26 cellular contexts compared by ENCODE assay signal in the genomic region with DNA sequence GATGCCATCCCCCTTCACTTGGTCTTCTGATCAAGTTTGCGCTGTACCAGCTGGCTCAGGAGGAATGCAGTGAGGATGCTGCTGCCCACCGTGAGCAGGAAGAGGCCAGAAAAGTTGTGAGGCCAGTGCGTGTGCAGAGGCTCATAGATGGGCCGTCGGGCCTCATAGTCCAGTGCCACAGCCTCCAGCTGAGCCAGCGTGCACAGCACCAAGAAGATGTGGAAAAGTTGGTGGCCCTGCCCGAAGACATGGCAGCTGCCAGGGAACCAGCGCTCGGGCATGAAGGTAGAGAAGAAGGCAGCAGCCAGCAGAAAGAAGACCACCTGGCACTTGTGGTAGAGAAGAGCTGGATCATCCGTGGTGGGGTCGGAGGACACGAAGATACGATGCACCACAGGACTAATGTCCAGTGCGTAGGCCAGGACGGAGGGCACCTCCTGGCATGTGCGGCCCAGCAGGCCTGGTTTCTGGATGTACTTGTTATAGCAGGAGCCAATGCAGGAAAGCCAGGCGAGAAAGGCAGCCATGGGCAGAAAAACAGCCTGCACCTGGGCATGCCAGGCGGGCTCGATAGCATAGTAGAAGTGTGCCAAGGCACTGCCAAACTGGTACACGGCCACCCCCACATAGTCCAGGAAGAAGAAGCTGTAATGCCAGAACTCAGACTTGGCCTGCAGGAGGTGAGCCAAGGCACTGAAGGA. TPM values are rescaled to one million over a fixed set of nuclear protein-coding genes. Genes with fewer than 3 reads are reported as not detected.
DNase-seq lines count a peak whose midpoint lies in the region; ATAC-seq, FAIRE-seq and TF ChIP-seq lines count a peak whose summit lies in the region.
"Had no signal": no experiment of that assay in that cellular context is flagged by ENCODE, and none has a peak within 500 bp of the region (broad histone marks: within the 10 kb centered on the region; RNA-seq: fewer than 3 reads in every experiment).

No MANE protein-coding gene starts in this region.

- H3K9ac ChIP-seq in HepG2 (ENCODE audit: insufficient read depth, low read depth, low read length), result no peak overlapping the region

- H3K36me3 ChIP-seq in HepG2 (replicated peaks in 1 of 2; ENCODE audit: control insufficient read depth in 1 of 2, insufficient read depth in 2 of 2, low read length in 2 of 2) (peaks cover 8 to 15% of the 10 kb centered on the region in 2 experiments; a peak in 4 of 5 replicates), right lobe of liver (no peaks in the 10 kb centered on the region)
- H3K36me3 ChIP-seq: ovary had no signal

- intact Hi-C loops in HepG2 (cut with micrococcal nuclease; ENCODE audit: unreplicated experiment), result no loop called here
- intact Hi-C loops in right lobe of liver (cut with DNase I), result no loop called here

- H3K79me2 ChIP-seq in HepG2 (ENCODE audit: insufficient read depth, low read length), result peaks cover 12% of the 10 kb centered on the region

- no peaks in the 10 kb centered on the region for H4K20me1 ChIP-seq in HepG2 (ENCODE audit: insufficient read depth, low read length)

- in situ Hi-C loops in HepG2 (cut with HindIII; ENCODE audit: extremely low pct_ligation_motif_present, low pct_unique_long_range_greater_than_20kb), result no loop called here

- no peak for TF ChIP-seq EP300 in HepG2 (IDR thresholded peaks at IDR 0.05; ENCODE audit: low read depth in 2 of 2, low read length in 2 of 2)
- TF ChIP-seq EP300 in HepG2 (CRISPR knock-in tag; IDR thresholded peaks at IDR 0.05; ENCODE audit: borderline replicate concordance), result no peak

- TF ChIP-seq RAD21 in HepG2 (CRISPR knock-in tag; IDR thresholded peaks at IDR 0.05), result no peak

- H3K27me3 ChIP-seq in HepG2 (ENCODE audit: control insufficient read depth in 1 of 2, insufficient read depth in 2 of 2, low read length in 2 of 2) (no peaks in the 10 kb centered on the region; a peak in 1 of 5 replicates), right lobe of liver (no peaks in the 10 kb centered on the region)
- H3K27me3 ChIP-seq: ovary had no signal

- 0 out of 4 replicates have a peak, but pooled peaks of 1 of the 2 experiments have one; percentile 1 for TF ChIP-seq POLR2A in HepG2 (IDR thresholded peaks at IDR 0.05; ENCODE audit: insufficient read depth in 1 of 2, low read depth in 2 of 2, low read length in 2 of 2)
- TF ChIP-seq POLR2A in right lobe of liver (IDR thresholded peaks at IDR 0.05), result no peak

- no peak overlapping the region for H3K4me2 ChIP-seq in HepG2 (ENCODE audit: low read depth, low read length)
- H3K4me2 ChIP-seq: A549, smooth muscle cell had no signal

- no peak for FAIRE-seq in HepG2 (lab: Jason Lieb, UNC)
- FAIRE-seq: A549, H1 had no signal

- no peak for DNase-seq in HepG2 (ENCODE audit: low spot score)
- DNase-seq in right lobe of liver, result no peak
- DNase-seq in mesenteric fat pad (ENCODE audit: low spot score), result peak; percentile 82
- peak; percentile 38 for DNase-seq in ureter (ENCODE audit: low spot score)
- DNase-seq: activated CD4-positive, alpha-beta memory T cell treated with anti-CD3 and anti-CD28 coated beads for 36 hours; activated CD4-positive, CD25-positive, alpha-beta regulatory T cell treated with anti-CD3 and anti-CD28 coated beads, Interleukin-2, amount 50 U/mL, for 72 hours; activated gamma-delta T cell; activated T-cell treated with anti-CD3 and anti-CD28 coated beads, Interleukin-2, amount 50 U/mL, for 24 hours; AML-193; DMS153; naive B cell; NCI-H1694; NCI-H510A; OCI-M1; ovary; retina; stimulated activated CD4-positive, alpha-beta T cell treated with anti-CD3 and anti-CD28 coated beads, Interleukin-1b, Interleukin-23, amount 100 ng/mL, for 48 hours; T-helper 17 cell; trophoblast cell had no signal

- no TSS peak for BruUV-seq in HepG2 (replicated peaks; lab: Mats Ljungman, UMichigan)

- ATAC-seq in HepG2 (no peak), right lobe of liver (no peak), GM18517 (IDR thresholded peaks at IDR 0.05; ENCODE audit: unreplicated experiment) (no peak), GM21515 (IDR thresholded peaks at IDR 0.05; ENCODE audit: unreplicated experiment) (no peak)
- ATAC-seq: A549, left lobe of liver, SK-N-SH treated with all-trans-retinoic acid at 6 μM for 48 hours, T-helper 17 cell had no signal

- no peaks in the 10 kb centered on the region for H3K9me3 ChIP-seq in HepG2 (ENCODE audit: low read length)
- H3K9me3 ChIP-seq in right lobe of liver, result no peaks in the 10 kb centered on the region
- H3K9me3 ChIP-seq: A549, ovary had no signal

- H3K4me1 ChIP-seq in HepG2 (ENCODE audit: insufficient read depth, low read length), result peaks cover 66% of the 10 kb centered on the region
- H3K4me1 ChIP-seq in right lobe of liver, result peaks cover 0 to 24% (median 11%) of the 10 kb centered on the region in 4 donors

- WGBS in HepG2 (ENCODE audit: low lambda C conversion rate), result 98% methylated on average over 20 of the region's 20 CpGs
- 91% methylated on average over 14 of the region's 20 CpGs for WGBS in right lobe of liver (ENCODE audit: insufficient coverage, low coverage, low lambda C conversion rate, missing lambda C conversion rate)

- H3K4me3 ChIP-seq in HepG2 (replicated peaks in 1 of 3; ENCODE audit: insufficient read depth in 1 of 3, low read depth in 2 of 3, low read length in 3 of 3) (no peak overlapping the region), right lobe of liver (no peak overlapping the region)
- H3K4me3 ChIP-seq: A549, ovary, smooth muscle cell had no signal

- H3K27ac ChIP-seq in HepG2 (ENCODE audit: extremely low read length, insufficient read depth, low read length) (peak overlapping the region; percentile 87), right lobe of liver (no peak overlapping the region)
- H3K27ac ChIP-seq: A549, ovary had no signal

- CTCF ChIA-PET in HepG2 (lab: Yijun Ruan, JAX; ENCODE audit: low intra/inter-chr PET ratio, low total read pairs), result no interaction called here

- POLR2A ChIA-PET in HepG2 (lab: Yijun Ruan, JAX), result interaction anchor here (5.4 kb wide), 1 partner anchor 12 kb away, joined by 32 read pairs; a partner anchor contains a TSS

- no peak overlapping the region for H2AFZ ChIP-seq in HepG2 (ENCODE audit: low read length)

- TF ChIP-seq CTCF in HepG2 (CRISPR knock-in tag; IDR thresholded peaks at IDR 0.05), result no peak
- no peak for TF ChIP-seq CTCF in right lobe of liver (IDR thresholded peaks at IDR 0.05)

RNA-seq across cellular contexts. Expression of a gene that starts 3.7 kb away (rescaled TPM):
- total RNA-seq in HepG2 (2016; rRNA removed; fragmentation: Illumina TruSeq; extraction: Trizol) (12.3 and 12.8 TPM in 2 replicates), right lobe of liver (under 1 TPM in 2 of 6 experiments, not detected in 4; 0.43 to 0.56 TPM), mesenteric fat pad (not detected), ureter (0.91 TPM)
- total RNA-seq in HepG2 (2016; cell fraction: cytosol; rRNA removed; fragmentation: Illumina TruSeq; extraction: Trizol; ENCODE audit: low read depth), result 5.7 TPM in 2 replicates
- 12.6 and 14.1 TPM in 2 replicates for total RNA-seq in HepG2 (2016; cell fraction: insoluble cytoplasmic fraction; rRNA removed; fragmentation: Illumina TruSeq; extraction: Trizol)
- 10.9 and 11.6 TPM in 2 replicates for total RNA-seq in HepG2 (2016; cell fraction: membrane; rRNA removed; fragmentation: Illumina TruSeq; extraction: Trizol)
- total RNA-seq in HepG2 (2016; cell fraction: nucleus; rRNA removed; fragmentation: Illumina TruSeq; extraction: Trizol), result 10.2 and 12.0 TPM in 2 replicates
- polyA plus RNA-seq in HepG2 (2011; rRNA removed), result 2.4 and 3.8 TPM in 2 replicates
- 2.0 and 2.5 TPM in 2 replicates for polyA plus RNA-seq in HepG2 (2011; cell fraction: cytosol; rRNA removed)
- polyA plus RNA-seq in HepG2 (2011; cell fraction: nucleus; rRNA removed), result 2.3 TPM in 2 replicates
- polyA plus RNA-seq in HepG2 (2012), result 1.4 and 2.3 TPM in 2 replicates
- 2.5 and 3.0 TPM in 2 replicates for polyA plus RNA-seq in HepG2 (2016; cell fraction: cytosol; fragmentation: Illumina TruSeq; extraction: Trizol; ENCODE audit: low read depth)
- 12.7 and 13.5 TPM in 2 replicates for polyA plus RNA-seq in HepG2 (2016; cell fraction: insoluble cytoplasmic fraction; fragmentation: Illumina TruSeq; extraction: Trizol; ENCODE audit: low read depth)
- 4.7 and 4.8 TPM in 2 replicates for polyA plus RNA-seq in HepG2 (2016; cell fraction: membrane; fragmentation: Illumina TruSeq; extraction: Trizol; ENCODE audit: low read depth)
- 7.1 and 8.3 TPM in 2 replicates for polyA plus RNA-seq in HepG2 (2016; cell fraction: nucleus; fragmentation: Illumina TruSeq; extraction: Trizol; ENCODE audit: insufficient read depth, low read depth)
- polyA minus RNA-seq in HepG2 (2011; rRNA and poly(A)+ RNA removed; ENCODE audit: low replicate concordance), result 4.6 and 20.8 TPM in 2 replicates
- polyA minus RNA-seq in HepG2 (2011; cell fraction: cytosol; rRNA and poly(A)+ RNA removed), result 2.7 and 3.9 TPM in 2 replicates
- polyA minus RNA-seq in HepG2 (2011; cell fraction: nucleus; rRNA and poly(A)+ RNA removed), result 5.7 and 7.3 TPM in 2 replicates
- total RNA-seq: left lobe of liver had no signal

RNA-seq across cellular contexts. Expression of a gene that starts 12.6 kb away (rescaled TPM):
- total RNA-seq in HepG2 (2016; rRNA removed; fragmentation: Illumina TruSeq; extraction: Trizol), result 6.0 and 13.2 TPM in 2 replicates
- total RNA-seq in HepG2 (2016; cell fraction: cytosol; rRNA removed; fragmentation: Illumina TruSeq; extraction: Trizol; ENCODE audit: low read depth), result 4.1 and 4.7 TPM in 2 replicates
- total RNA-seq in HepG2 (2016; cell fraction: insoluble cytoplasmic fraction; rRNA removed; fragmentation: Illumina TruSeq; extraction: Trizol), result 6.2 and 13.0 TPM in 2 replicates
- 10.2 and 10.4 TPM in 2 replicates for total RNA-seq in HepG2 (2016; cell fraction: membrane; rRNA removed; fragmentation: Illumina TruSeq; extraction: Trizol)
- 8.2 and 9.4 TPM in 2 replicates for total RNA-seq in HepG2 (2016; cell fraction: nucleus; rRNA removed; fragmentation: Illumina TruSeq; extraction: Trizol)
- polyA plus RNA-seq in HepG2 (2011; rRNA removed), result 16.6 and 20.2 TPM in 2 replicates
- polyA plus RNA-seq in HepG2 (2011; cell fraction: cytosol; rRNA removed), result 19.1 and 22.5 TPM in 2 replicates
- polyA plus RNA-seq in HepG2 (2011; cell fraction: nucleus; rRNA removed), result 17.0 and 18.5 TPM in 2 replicates
- polyA plus RNA-seq in HepG2 (2012), result 13.9 and 14.2 TPM in 2 replicates
- polyA plus RNA-seq in HepG2 (2016; cell fraction: cytosol; fragmentation: Illumina TruSeq; extraction: Trizol; ENCODE audit: low read depth), result 2.4 TPM in 2 replicates
- 4.5 and 5.3 TPM in 2 replicates for polyA plus RNA-seq in HepG2 (2016; cell fraction: insoluble cytoplasmic fraction; fragmentation: Illumina TruSeq; extraction: Trizol; ENCODE audit: low read depth)
- polyA plus RNA-seq in HepG2 (2016; cell fraction: membrane; fragmentation: Illumina TruSeq; extraction: Trizol; ENCODE audit: low read depth), result 5.2 and 5.6 TPM in 2 replicates
- 19.6 and 20.2 TPM in 2 replicates for polyA plus RNA-seq in HepG2 (2016; cell fraction: nucleus; fragmentation: Illumina TruSeq; extraction: Trizol; ENCODE audit: insufficient read depth, low read depth)
- 21.8 and 127 TPM in 2 replicates for polyA minus RNA-seq in HepG2 (2011; rRNA and poly(A)+ RNA removed; ENCODE audit: low replicate concordance)
- 28.0 and 29.7 TPM in 2 replicates for polyA minus RNA-seq in HepG2 (2011; cell fraction: cytosol; rRNA and poly(A)+ RNA removed)
- 6.8 and 10.7 TPM in 2 replicates for polyA minus RNA-seq in HepG2 (2011; cell fraction: nucleus; rRNA and poly(A)+ RNA removed)
- 1 to 10 TPM in 5 of 6 experiments, under 1 TPM in 1; 0.74 to 4.8 (median 2.4) TPM for total RNA-seq in right lobe of liver
- 7.2 TPM for total RNA-seq in mesenteric fat pad
- total RNA-seq in ureter, result 60.8 TPM

RNA-seq across cellular contexts. Expression of a gene that starts 43.2 kb away (rescaled TPM):
- total RNA-seq in HepG2 (2016; rRNA removed; fragmentation: Illumina TruSeq; extraction: Trizol), result 38.0 and 47.5 TPM in 2 replicates
- total RNA-seq in HepG2 (2016; cell fraction: cytosol; rRNA removed; fragmentation: Illumina TruSeq; extraction: Trizol; ENCODE audit: low read depth), result 28.2 and 30.9 TPM in 2 replicates
- 40.1 and 47.2 TPM in 2 replicates for total RNA-seq in HepG2 (2016; cell fraction: insoluble cytoplasmic fraction; rRNA removed; fragmentation: Illumina TruSeq; extraction: Trizol)
- 56.8 and 65.1 TPM in 2 replicates for total RNA-seq in HepG2 (2016; cell fraction: membrane; rRNA removed; fragmentation: Illumina TruSeq; extraction: Trizol)
- total RNA-seq in HepG2 (2016; cell fraction: nucleus; rRNA removed; fragmentation: Illumina TruSeq; extraction: Trizol), result 25.8 and 26.4 TPM in 2 replicates
- 55.7 and 68.1 TPM in 2 replicates for polyA plus RNA-seq in HepG2 (2011; rRNA removed)
- polyA plus RNA-seq in HepG2 (2011; cell fraction: cytosol; rRNA removed), result 36.1 and 44.8 TPM in 2 replicates
- 196 and 210 TPM in 2 replicates for polyA plus RNA-seq in HepG2 (2011; cell fraction: nucleus; rRNA removed)
- polyA plus RNA-seq in HepG2 (2012), result 39.2 and 42.0 TPM in 2 replicates
- polyA plus RNA-seq in HepG2 (2016; cell fraction: cytosol; fragmentation: Illumina TruSeq; extraction: Trizol; ENCODE audit: low read depth), result 28.1 and 35.4 TPM in 2 replicates
- polyA plus RNA-seq in HepG2 (2016; cell fraction: insoluble cytoplasmic fraction; fragmentation: Illumina TruSeq; extraction: Trizol; ENCODE audit: low read depth), result 45.3 and 52.8 TPM in 2 replicates
- 52.1 and 54.5 TPM in 2 replicates for polyA plus RNA-seq in HepG2 (2016; cell fraction: membrane; fragmentation: Illumina TruSeq; extraction: Trizol; ENCODE audit: low read depth)
- polyA plus RNA-seq in HepG2 (2016; cell fraction: nucleus; fragmentation: Illumina TruSeq; extraction: Trizol; ENCODE audit: insufficient read depth, low read depth), result 60.6 and 65.4 TPM in 2 replicates
- polyA minus RNA-seq in HepG2 (2011; rRNA and poly(A)+ RNA removed; ENCODE audit: low replicate concordance), result 29.8 and 53.8 TPM in 2 replicates
- 18.0 and 18.1 TPM in 2 replicates for polyA minus RNA-seq in HepG2 (2011; cell fraction: cytosol; rRNA and poly(A)+ RNA removed)
- 23.8 and 32.3 TPM in 2 replicates for polyA minus RNA-seq in HepG2 (2011; cell fraction: nucleus; rRNA and poly(A)+ RNA removed)
- total RNA-seq in right lobe of liver, result 10 to 100 TPM; 30.8 to 48.9 (median 43.3) TPM
- total RNA-seq in mesenteric fat pad, result 53.8 TPM
- 66.9 TPM for total RNA-seq in ureter

RNA-seq across cellular contexts. Expression of a gene that starts 43.3 kb away (rescaled TPM):
- total RNA-seq in HepG2 (2016; rRNA removed; fragmentation: Illumina TruSeq; extraction: Trizol), result 409 and 618 TPM in 2 replicates
- 56.4 and 56.9 TPM in 2 replicates for total RNA-seq in HepG2 (2016; cell fraction: cytosol; rRNA removed; fragmentation: Illumina TruSeq; extraction: Trizol; ENCODE audit: low read depth)
- total RNA-seq in HepG2 (2016; cell fraction: insoluble cytoplasmic fraction; rRNA removed; fragmentation: Illumina TruSeq; extraction: Trizol), result 416 and 627 TPM in 2 replicates
- total RNA-seq in HepG2 (2016; cell fraction: membrane; rRNA removed; fragmentation: Illumina TruSeq; extraction: Trizol), result 77.5 and 91.5 TPM in 2 replicates
- total RNA-seq in HepG2 (2016; cell fraction: nucleus; rRNA removed; fragmentation: Illumina TruSeq; extraction: Trizol), result 147 and 152 TPM in 2 replicates
- polyA plus RNA-seq in HepG2 (2011; rRNA removed), result 27.3 and 45.9 TPM in 2 replicates
- 14.4 and 19.7 TPM in 2 replicates for polyA plus RNA-seq in HepG2 (2011; cell fraction: cytosol; rRNA removed)
- polyA plus RNA-seq in HepG2 (2011; cell fraction: nucleus; rRNA removed), result 19.5 and 20.7 TPM in 2 replicates
- 58.4 and 155 TPM in 2 replicates for polyA plus RNA-seq in HepG2 (2012)
- 80.3 and 82.5 TPM in 2 replicates for polyA plus RNA-seq in HepG2 (2016; cell fraction: cytosol; fragmentation: Illumina TruSeq; extraction: Trizol; ENCODE audit: low read depth)
- 774 and 823 TPM in 2 replicates for polyA plus RNA-seq in HepG2 (2016; cell fraction: insoluble cytoplasmic fraction; fragmentation: Illumina TruSeq; extraction: Trizol; ENCODE audit: low read depth)
- 86.8 and 89.3 TPM in 2 replicates for polyA plus RNA-seq in HepG2 (2016; cell fraction: membrane; fragmentation: Illumina TruSeq; extraction: Trizol; ENCODE audit: low read depth)
- 316 and 323 TPM in 2 replicates for polyA plus RNA-seq in HepG2 (2016; cell fraction: nucleus; fragmentation: Illumina TruSeq; extraction: Trizol; ENCODE audit: insufficient read depth, low read depth)
- 11.3 and 32.5 TPM in 2 replicates for polyA minus RNA-seq in HepG2 (2011; rRNA and poly(A)+ RNA removed; ENCODE audit: low replicate concordance)
- 18.3 and 20.7 TPM in 2 replicates for polyA minus RNA-seq in HepG2 (2011; cell fraction: cytosol; rRNA and poly(A)+ RNA removed)
- 22.0 and 32.7 TPM in 2 replicates for polyA minus RNA-seq in HepG2 (2011; cell fraction: nucleus; rRNA and poly(A)+ RNA removed)
- 10 to 100 TPM in 1 of 6 experiments, 1 to 10 TPM in 5; 2.1 to 11.7 (median 6.8) TPM for total RNA-seq in right lobe of liver
- total RNA-seq in mesenteric fat pad, result 39.3 TPM
- total RNA-seq in ureter, result 31.2 TPM

Comparison
In these comparisons a context has a peak if more than half of its experiments do, and no peak if none do; other contexts are left out.
1. DNase-seq: peak in mesenteric fat pad (single experiment) and ureter (single experiment); none in HepG2 (single experiment) and right lobe of liver (0 of 3).